Comparison of ENCODE assay signal across 13 cellular contexts in the genomic region with DNA sequence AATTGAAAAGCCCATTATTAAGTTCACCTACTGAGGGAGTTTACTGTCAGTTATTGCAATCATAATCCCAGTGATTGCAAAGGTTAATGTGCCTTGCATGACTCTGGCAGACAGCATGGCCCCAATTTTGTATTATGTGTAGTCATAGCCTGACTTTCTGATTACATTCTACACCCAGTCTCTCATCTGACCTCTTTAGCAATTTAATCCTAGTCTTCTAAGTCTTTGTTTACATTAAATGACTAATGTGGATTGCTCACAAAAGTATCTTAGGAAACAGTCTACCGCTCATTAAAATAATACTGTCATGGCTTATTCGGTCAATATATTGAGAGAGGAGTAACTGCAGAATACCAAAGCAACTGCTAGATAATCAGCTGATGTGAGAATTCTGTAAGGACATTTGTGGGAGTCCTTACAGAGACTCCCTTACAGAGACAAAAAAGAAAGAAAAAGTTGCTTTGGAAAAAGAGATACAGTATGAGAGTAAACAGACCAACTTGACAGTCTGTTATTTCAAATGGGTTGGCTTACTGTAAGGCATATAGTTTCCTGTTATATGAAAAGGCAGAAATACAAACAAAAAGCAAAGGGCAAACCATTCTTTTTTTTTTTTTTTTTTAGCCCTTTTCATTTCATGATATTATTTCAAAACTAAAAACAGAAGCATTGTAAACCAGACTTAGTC. TPM values are rescaled to one million over a fixed set of nuclear protein-coding genes. Genes with fewer than 3 reads are reported as not detected.
DNase-seq lines count a peak whose midpoint lies in the region; ATAC-seq and TF ChIP-seq lines count a peak whose summit lies in the region.
"Had no signal": no experiment of that assay in that cellular context is flagged by ENCODE, and none has a peak within 500 bp of the region (broad histone marks: within the 10 kb centered on the region; RNA-seq: fewer than 3 reads in every experiment).

No MANE protein-coding gene starts in this region.

- peak overlapping the region; percentile 55 for H3K4me2 ChIP-seq in PC-3 (ENCODE audit: low read length)
- peak overlapping the region; percentile 67 for H3K4me2 ChIP-seq in skeletal muscle satellite cell (ENCODE audit: low read length)

- no peaks in the 10 kb centered on the region for H3K27me3 Mint-ChIP-seq in activated CD4-positive, alpha-beta T cell treated with anti-CD3 and anti-CD28 coated beads for 36 hours
- H3K27me3 Mint-ChIP-seq: progenitor cell of endocrine pancreas, T-cell had no signal

- H3K9me3 Mint-ChIP-seq in activated CD4-positive, alpha-beta T cell treated with anti-CD3 and anti-CD28 coated beads for 36 hours (ENCODE audit: low read depth), result no peaks in the 10 kb centered on the region
- H3K9me3 Mint-ChIP-seq: T-cell had no signal

- H3K9me2 ChIP-seq in PC-3 (replicated peaks; ENCODE audit: low read length), result no peaks in the 10 kb centered on the region

- ATAC-seq in activated CD4-positive, alpha-beta T cell treated with anti-CD3 and anti-CD28 coated beads for 36 hours, result peak; percentile 61
- ATAC-seq in PC-3, result peak; percentile 98
- ATAC-seq: heart right ventricle; stimulated activated naive CD8-positive, alpha-beta T cell treated with anti-CD3 and anti-CD28 coated beads, Interleukin-15, Interleukin-2, amounts not matched to agents 100 U/mL and 50 U/mL, for 24 hours; T-cell had no signal

- H3K4me3 Mint-ChIP-seq in activated CD4-positive, alpha-beta T cell treated with anti-CD3 and anti-CD28 coated beads for 36 hours, result no peak overlapping the region
- H3K4me3 Mint-ChIP-seq: T-cell had no signal

- H3K4me3 ChIP-seq in PC-3 (ENCODE audit: low read length), result no peak overlapping the region; the same call in 1 of the 2 replicates
- H3K4me3 ChIP-seq in skeletal muscle satellite cell (ENCODE audit: low read length), result peak overlapping the region; percentile 36
- no peak overlapping the region for H3K4me3 ChIP-seq in A673 (ENCODE audit: low read depth, low read length, poor library complexity, severe bottlenecking)
- H3K4me3 ChIP-seq: heart right ventricle had no signal

- H3K27ac ChIP-seq in PC-3 (ENCODE audit: low read length) (peak overlapping the region; percentile 86), A673 (ENCODE audit: low read depth, low read length, poor library complexity, severe bottlenecking) (no peak overlapping the region)
- H3K27ac ChIP-seq: heart right ventricle had no signal

- peaks cover 22% of the 10 kb centered on the region for H3K4me1 Mint-ChIP-seq in activated CD4-positive, alpha-beta T cell treated with anti-CD3 and anti-CD28 coated beads for 36 hours

- BruUV-seq in PC-3 (replicated peaks; lab: Mats Ljungman, UMichigan), result no TSS peak
- BruUV-seq in A673 (replicated peaks; lab: Mats Ljungman, UMichigan), result no TSS peak

- H3K79me2 ChIP-seq in PC-3 (ENCODE audit: low read length), result peaks cover 38% of the 10 kb centered on the region

- H3F3A ChIP-seq in PC-3 (ENCODE audit: low read length, unreplicated experiment), result peaks cover 5% of the 10 kb centered on the region

- TF ChIP-seq CTCF in PC-3 (conservative IDR thresholded peaks at IDR 0.05; ENCODE audit: low read depth, low read length) (no peak), A673 (conservative IDR thresholded peaks at IDR 0.05; ENCODE audit: low read depth, low read length) (no peak)

- H3K9ac ChIP-seq in PC-3 (ENCODE audit: low read length), result peak overlapping the region; percentile 16; the same call in 1 of the 2 replicates
- peak overlapping the region; percentile 6 for H3K9ac ChIP-seq in skeletal muscle satellite cell (ENCODE audit: low read depth, low read length)

- CTCF ChIA-PET in activated CD4-positive, alpha-beta T cell treated with anti-CD3 and anti-CD28 coated beads for 36 hours (lab: Charles Lee), result no interaction called here
- CTCF ChIA-PET in PC-3 (lab: Charles Lee), result no interaction called here
- CTCF ChIA-PET in A673 (lab: Charles Lee), result no interaction called here

- no peak overlapping the region for H2AFZ ChIP-seq in PC-3 (ENCODE audit: low read length)

- H3K4me1 ChIP-seq in PC-3 (ENCODE audit: insufficient read depth, low read length) (peaks cover 29% of the 10 kb centered on the region), skeletal muscle satellite cell (ENCODE audit: control insufficient read depth, insufficient read depth, low read length) (peaks cover 23% of the 10 kb centered on the region), A673 (ENCODE audit: insufficient read depth, low read length, poor library complexity, severe bottlenecking) (peaks cover 17% of the 10 kb centered on the region)

- no peak for DNase-seq in activated CD4-positive, alpha-beta T cell treated with anti-CD3 and anti-CD28 coated beads for 36 hours
- no peak for DNase-seq in activated CD4-positive, alpha-beta T cell treated with anti-CD3 and anti-CD28 coated beads for 4 hours
- DNase-seq in PC-3 (peak; percentile 87), fibroblast of gingiva (ENCODE audit: low read depth) (peak; percentile 79), A673 (ENCODE audit: low spot score) (no peak), cerebellar cortex (ENCODE audit: low spot score) (no peak)
- no peak for DNase-seq in stimulated activated CD4-positive, alpha-beta T cell treated with anti-CD3 and anti-CD28 coated beads, Interleukin-2, amount 100 ng/mL, for 48 hours
- DNase-seq: AML-193; heart right ventricle; stimulated activated naive CD8-positive, alpha-beta T cell treated with anti-CD3 and anti-CD28 coated beads, Interleukin-15, Interleukin-2, amounts not matched to agents 100 U/mL and 50 U/mL, for 24 hours; T-cell had no signal

- peaks cover 5% of the 10 kb centered on the region; the same call in 1 of the 2 replicates for H4K20me1 ChIP-seq in PC-3 (ENCODE audit: low read length)

- H3K27me3 ChIP-seq in PC-3 (ENCODE audit: low read length) (no peaks in the 10 kb centered on the region), skeletal muscle satellite cell (ENCODE audit: control insufficient read depth, insufficient read depth, low read length) (no peaks in the 10 kb centered on the region), A673 (replicated peaks; ENCODE audit: insufficient read depth, low read depth, low read length, poor library complexity) (no peaks in the 10 kb centered on the region)
- H3K27me3 ChIP-seq: heart right ventricle had no signal

- peaks cover 12% of the 10 kb centered on the region for H3K36me3 Mint-ChIP-seq in activated CD4-positive, alpha-beta T cell treated with anti-CD3 and anti-CD28 coated beads for 36 hours (ENCODE audit: low read depth)

- H3K36me3 ChIP-seq in PC-3 (ENCODE audit: low read depth, low read length), result peaks cover 24% of the 10 kb centered on the region
- peaks cover 24% of the 10 kb centered on the region for H3K36me3 ChIP-seq in skeletal muscle satellite cell (ENCODE audit: insufficient read depth, low read length)
- H3K36me3 ChIP-seq in A673 (ENCODE audit: insufficient read depth, low read length, poor library complexity, severe bottlenecking), result peaks cover 12% of the 10 kb centered on the region

- H3K9me3 ChIP-seq in PC-3 (ENCODE audit: low read length) (no peaks in the 10 kb centered on the region), skeletal muscle satellite cell (replicated peaks; ENCODE audit: low read length) (no peaks in the 10 kb centered on the region), A673 (ENCODE audit: low read depth, low read length, poor library complexity, severe bottlenecking) (no peaks in the 10 kb centered on the region)
- H3K9me3 ChIP-seq: heart right ventricle had no signal

- peak overlapping the region; percentile 31 for H3K27ac Mint-ChIP-seq in activated CD4-positive, alpha-beta T cell treated with anti-CD3 and anti-CD28 coated beads for 36 hours
- H3K27ac Mint-ChIP-seq: progenitor cell of endocrine pancreas had no signal

- intact Hi-C loops in activated CD4-positive, alpha-beta T cell treated with anti-CD3 and anti-CD28 coated beads for 36 hours (cut with DNase I, micrococcal nuclease), result no loop called here
- intact Hi-C loops in PC-3 (cut with micrococcal nuclease), result loop anchor here (2.0 kb wide), 1 partner anchor 14 kb away; no protein-coding TSS in a partner anchor
- intact Hi-C loops in A673 (cut with micrococcal nuclease; ENCODE audit: unreplicated experiment), result no loop called here

- POLR2A ChIA-PET in activated CD4-positive, alpha-beta T cell treated with anti-CD3 and anti-CD28 coated beads for 36 hours (lab: Charles Lee), result no interaction called here
- POLR2A ChIA-PET in PC-3 (lab: Charles Lee; ENCODE audit: unreplicated experiment), result interaction anchor here (0.6 kb wide), 1 partner anchor 37 kb away, joined by 4 read pairs; no protein-coding TSS in a partner anchor
- POLR2A ChIA-PET in A673 (lab: Charles Lee; ENCODE audit: low non-redundant PET), result no interaction called here

RNA-seq across cellular contexts. Expression of gene SMG7, which starts 42.8 kb away (rescaled TPM):
- 10 to 100 TPM; 56.6 to 62.1 TPM for total RNA-seq in activated CD4-positive, alpha-beta T cell treated with anti-CD3 and anti-CD28 coated beads for 36 hours
- total RNA-seq in PC-3 (2014; rRNA removed) (25.5 and 38.4 TPM in 2 replicates), A673 (2021) (80.8 and 90.7 TPM in 2 replicates)
- 24.3 and 27.5 TPM in 2 replicates for total RNA-seq in skeletal muscle satellite cell (2012; rRNA removed)

Comparison
In these comparisons a context has a peak if more than half of its experiments do, and no peak if none do; other contexts are left out.
1. DNase-seq: peak in PC-3 (single experiment) and fibroblast of gingiva (single experiment); none in activated CD4-positive, alpha-beta T cell treated with anti-CD3 and anti-CD28 coated beads for 36 hours (single experiment), activated CD4-positive, alpha-beta T cell treated with anti-CD3 and anti-CD28 coated beads for 4 hours (0 of 2), stimulated activated CD4-positive, alpha-beta T cell treated with anti-CD3 and anti-CD28 coated beads, Interleukin-2, amount 100 ng/mL, for 48 hours (0 of 2), A673 (single experiment) and cerebellar cortex (single experiment).